In the genomic region with DNA sequence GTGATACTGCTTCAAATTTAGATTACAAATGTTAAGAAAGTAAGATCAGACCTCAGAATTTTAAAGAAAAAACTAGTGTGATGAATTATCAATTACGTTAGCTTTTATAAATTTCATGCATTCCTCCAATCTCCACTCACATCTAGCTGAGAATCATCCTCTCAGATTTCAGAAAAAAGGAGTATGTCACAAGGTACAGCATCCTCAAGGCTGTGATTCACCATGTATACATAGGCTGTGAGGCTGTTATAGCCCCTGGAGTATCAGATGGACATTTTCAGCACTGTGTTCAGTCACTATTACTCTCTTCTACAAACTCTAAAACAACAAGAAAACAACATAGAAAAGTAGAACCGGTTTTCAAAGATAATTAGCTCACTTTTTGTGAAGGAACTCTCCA, we compare ENCODE assay signal across 17 cellular contexts.
A peak's percentile ranks its signal among the peaks of the same experiment; 100 is the strongest.
DNase-seq lines count a peak whose midpoint lies in the region; ATAC-seq lines count a peak whose summit lies in the region.
"Had no signal": no experiment of that assay in that cellular context is flagged by ENCODE, and none has a peak within 500 bp of the region (broad histone marks: within the 10 kb centered on the region; RNA-seq: fewer than 3 reads in every experiment).

No MANE protein-coding gene starts in this region.

- ATAC-seq in GM21576 (IDR thresholded peaks at IDR 0.05; ENCODE audit: unreplicated experiment), result no peak
- ATAC-seq: left colon, pancreas, upper lobe of right lung had no signal

- H3K4me3 ChIP-seq in ACC112 (ENCODE audit: low read depth, low read length), result no peak overlapping the region
- H3K4me3 ChIP-seq: pancreas, PC-9, upper lobe of right lung had no signal

- peaks cover 5% of the 10 kb centered on the region for H3K4me1 ChIP-seq in ACC112 (ENCODE audit: control insufficient read depth, insufficient read depth, low read length, unreplicated experiment)
- H3K4me1 ChIP-seq: pancreas, upper lobe of right lung had no signal

- H3K27ac ChIP-seq in ACC112 (ENCODE audit: low read depth, low read length) (peak overlapping the region; percentile 25; the same call in 1 of the 2 replicates), angular gyrus (ENCODE audit: low read depth, low read length) (peak overlapping the region; percentile 50)
- H3K27ac ChIP-seq: pancreas, PC-9, upper lobe of right lung had no signal

- no peaks in the 10 kb centered on the region for H3K27me3 ChIP-seq in ACC112 (ENCODE audit: insufficient read depth, low read length)
- H3K27me3 ChIP-seq: pancreas, upper lobe of right lung had no signal

- no peaks in the 10 kb centered on the region for H3K79me2 ChIP-seq in ACC112 (ENCODE audit: control insufficient read depth, insufficient read depth, low read length, unreplicated experiment)

- H2AFZ ChIP-seq in ACC112 (ENCODE audit: low read length, unreplicated experiment), result no peak overlapping the region
- H2AFZ ChIP-seq: PC-9 had no signal

- peaks cover 3% of the 10 kb centered on the region for H3K36me3 ChIP-seq in ACC112 (ENCODE audit: insufficient read depth, low read length)

- DNase-seq in HS-27A (ENCODE audit: low read depth) (peak; percentile 19), foreskin melanocyte (peak; percentile 9), Ammon's horn (ENCODE audit: low spot score) (no peak), occipital lobe (lab: John Stamatoyannopoulos, UW) (no peak), NCI-H146 (lab: John Stamatoyannopoulos, UW) (no peak)
- DNase-seq: activated CD4-positive, alpha-beta memory T cell treated with anti-CD3 and anti-CD28 coated beads for 36 hours; COR-L47; dermis blood vessel endothelial cell; left colon; NCI-H1930; NCI-H69; pancreas; PC-9; upper lobe of right lung had no signal

Comparison
In these comparisons a context has a peak if more than half of its experiments do, and no peak if none do; other contexts are left out.
1. DNase-seq: peak in HS-27A (single experiment) and foreskin melanocyte (single experiment); none in Ammon's horn (single experiment), occipital lobe (single experiment) and NCI-H146 (single experiment).